ENCODE assay signal across 27 cellular contexts in genomic region chr5:37565067-37565670, GRCh38.
"Had no signal": no experiment of that assay in that cellular context is flagged by ENCODE, and none has a peak within 500 bp of the region (broad histone marks: within the 10 kb centered on the region; RNA-seq: fewer than 3 reads in every experiment).

No MANE protein-coding gene starts in this region.

- DNase-seq: activated CD4-positive, alpha-beta T cell treated with anti-CD3 and anti-CD28 coated beads, Interleukin-2, amount 10 ng/mL, durations not matched to agents 7 days and 5 days; activated CD4-positive, CD25-positive, alpha-beta regulatory T cell treated with anti-CD3 and anti-CD28 coated beads, Interleukin-2, amount 50 U/mL, for 72 hours; activated CD8-positive, alpha-beta memory T cell treated with anti-CD3 and anti-CD28 coated beads for 24 hours; activated CD8-positive, alpha-beta memory T cell treated with anti-CD3 and anti-CD28 coated beads, Interleukin-2, amount 50 U/mL, for 4 hours; activated T-cell treated with anti-CD3 and anti-CD28 coated beads, Interleukin-2, amount 50 U/mL, for 24 hours; adrenal gland; cerebellar nuclear complex; effector CD4-positive, alpha-beta T cell; foreskin keratinocyte; immature natural killer cell; kidney glomerular epithelial cell; left ventricle myocardium superior; mammary epithelial cell; midbrain; ovary; stimulated activated CD4-positive, alpha-beta T cell treated with anti-CD3 and anti-CD28 coated beads, Interleukin-1b, Interleukin-23, amount 100 ng/mL, for 48 hours; substantia nigra; T-cell; thyroid gland; WERI-Rb-1 had no signal

- H3K36me3 Mint-ChIP-seq: activated naive CD4-positive, alpha-beta T cell treated with anti-CD3 and anti-CD28 coated beads, Interleukin-2, amount 50 U/mL, for 72 hours; natural killer cell treated with Interleukin-12 subunit alpha and Interleukin-12 subunit beta and Interleukin-15 and Interleukin-18, amount 100 ng/mL, for 72 hours had no signal

- H3K27ac Mint-ChIP-seq: activated CD4-positive, alpha-beta T cell treated with anti-CD3 and anti-CD28 coated beads, Interleukin-2, amount 10 ng/mL, durations not matched to agents 7 days and 5 days; activated naive CD4-positive, alpha-beta T cell treated with anti-CD3 and anti-CD28 coated beads, Interleukin-2, amount 50 U/mL, for 72 hours; activated T-cell treated with anti-CD3 and anti-CD28 coated beads, Interleukin-2, amount 50 U/mL, for 24 hours; activated T-helper 17 cell treated with anti-CD3 and anti-CD28 coated beads, Interleukin-2, amount 50 U/mL, for 72 hours; immature natural killer cell; natural killer cell treated with Interleukin-12 subunit alpha and Interleukin-12 subunit beta and Interleukin-15 and Interleukin-18, amount 100 ng/mL, for 72 hours; stimulated activated naive CD8-positive, alpha-beta T cell treated with anti-CD3 and anti-CD28 coated beads, Interleukin-15, Interleukin-2, amounts not matched to agents 100 ng/mL and 50 ng/mL, for 24 hours; T-cell had no signal

- H3K4me1 ChIP-seq: foreskin keratinocyte, prostate gland, thyroid gland had no signal

- H3K36me3 ChIP-seq: adrenal gland, ovary, prostate gland, thyroid gland, WERI-Rb-1 had no signal

- H3K27me3 Mint-ChIP-seq: activated CD4-positive, alpha-beta T cell treated with anti-CD3 and anti-CD28 coated beads, Interleukin-2, amount 10 ng/mL, durations not matched to agents 7 days and 5 days; activated T-cell treated with anti-CD3 and anti-CD28 coated beads, Interleukin-2, amount 50 U/mL, for 24 hours; activated T-helper 17 cell treated with anti-CD3 and anti-CD28 coated beads, Interleukin-2, amount 50 U/mL, for 72 hours; natural killer cell treated with Interleukin-12 subunit alpha and Interleukin-12 subunit beta and Interleukin-15 and Interleukin-18, amount 100 ng/mL, for 72 hours; stimulated activated naive CD8-positive, alpha-beta T cell treated with anti-CD3 and anti-CD28 coated beads, Interleukin-15, Interleukin-2, amounts not matched to agents 100 ng/mL and 50 ng/mL, for 24 hours; T-cell had no signal

- H3K4me3 ChIP-seq: adrenal gland, ovary, prostate gland, thyroid gland had no signal

- H3K27ac ChIP-seq: adrenal gland, foreskin keratinocyte, ovary, prostate gland, thyroid gland, WERI-Rb-1 had no signal

- H3K27me3 ChIP-seq: adrenal gland, foreskin keratinocyte, ovary, thyroid gland had no signal

- FAIRE-seq: bronchial epithelial cell, TTC549 had no signal

- H3K9me3 Mint-ChIP-seq: activated CD4-positive, alpha-beta T cell treated with anti-CD3 and anti-CD28 coated beads, Interleukin-2, amount 10 ng/mL, durations not matched to agents 7 days and 5 days; activated T-cell treated with anti-CD3 and anti-CD28 coated beads, Interleukin-2, amount 50 U/mL, for 24 hours; activated T-helper 17 cell treated with anti-CD3 and anti-CD28 coated beads, Interleukin-2, amount 50 U/mL, for 72 hours; immature natural killer cell; natural killer cell treated with Interleukin-12 subunit alpha and Interleukin-12 subunit beta and Interleukin-15 and Interleukin-18, amount 100 ng/mL, for 72 hours; stimulated activated naive CD8-positive, alpha-beta T cell treated with anti-CD3 and anti-CD28 coated beads, Interleukin-15, Interleukin-2, amounts not matched to agents 100 ng/mL and 50 ng/mL, for 24 hours; T-cell had no signal

- H3K9me3 ChIP-seq: adrenal gland, ovary, prostate gland, thyroid gland had no signal

- H3K4me3 Mint-ChIP-seq: activated CD4-positive, alpha-beta T cell treated with anti-CD3 and anti-CD28 coated beads, Interleukin-2, amount 10 ng/mL, durations not matched to agents 7 days and 5 days; activated T-cell treated with anti-CD3 and anti-CD28 coated beads, Interleukin-2, amount 50 U/mL, for 24 hours; activated T-helper 17 cell treated with anti-CD3 and anti-CD28 coated beads, Interleukin-2, amount 50 U/mL, for 72 hours; immature natural killer cell; natural killer cell treated with Interleukin-12 subunit alpha and Interleukin-12 subunit beta and Interleukin-15 and Interleukin-18, amount 100 ng/mL, for 72 hours; stimulated activated naive CD8-positive, alpha-beta T cell treated with anti-CD3 and anti-CD28 coated beads, Interleukin-15, Interleukin-2, amounts not matched to agents 100 ng/mL and 50 ng/mL, for 24 hours; T-cell had no signal

- H3K4me1 Mint-ChIP-seq: activated CD4-positive, alpha-beta T cell treated with anti-CD3 and anti-CD28 coated beads, Interleukin-2, amount 10 ng/mL, durations not matched to agents 7 days and 5 days; activated T-helper 17 cell treated with anti-CD3 and anti-CD28 coated beads, Interleukin-2, amount 50 U/mL, for 72 hours; immature natural killer cell had no signal

- ATAC-seq: activated naive CD4-positive, alpha-beta T cell treated with anti-CD3 and anti-CD28 coated beads, Interleukin-2, amount 50 U/mL, for 72 hours; activated T-helper 17 cell treated with anti-CD3 and anti-CD28 coated beads, Interleukin-2, amount 50 U/mL, for 72 hours; foreskin keratinocyte; left ventricle myocardium superior; natural killer cell treated with Interleukin-12 subunit alpha and Interleukin-12 subunit beta and Interleukin-15 and Interleukin-18, amount 100 ng/mL, for 72 hours; T-cell had no signal
